ENCODE assay signal across 15 cellular contexts in the genomic region with DNA sequence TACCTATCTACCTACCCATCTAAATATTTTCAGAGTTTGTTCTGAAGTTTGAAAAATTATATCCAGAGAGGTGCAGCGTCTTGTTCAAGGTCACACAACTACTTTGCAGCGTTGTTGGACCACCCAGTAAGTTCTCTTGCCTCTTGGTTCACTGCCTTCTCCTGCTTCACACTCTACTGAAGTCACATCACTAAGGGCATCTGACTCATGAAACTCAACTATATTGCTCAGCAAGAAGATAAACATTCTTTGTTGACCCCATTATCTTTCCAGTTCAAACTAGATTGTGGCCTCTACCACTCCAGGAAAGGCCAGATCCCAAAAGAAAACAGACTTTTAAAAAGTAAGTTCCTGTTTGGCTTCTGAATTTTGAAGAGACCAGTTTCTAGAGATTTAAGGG.
A peak's percentile ranks its signal among the peaks of the same experiment; 100 is the strongest.
DNase-seq lines count a peak whose midpoint lies in the region; ATAC-seq and TF ChIP-seq lines count a peak whose summit lies in the region.
"Had no signal": no experiment of that assay in that cellular context is flagged by ENCODE, and none has a peak within 500 bp of the region (broad histone marks: within the 10 kb centered on the region; RNA-seq: fewer than 3 reads in every experiment).

No MANE protein-coding gene starts in this region.

- H3K9me3 ChIP-seq in OCI-LY3 (ENCODE audit: insufficient read depth, low read length) (no peaks in the 10 kb centered on the region), mesodermal cell (ENCODE audit: control insufficient read depth, low read length) (no peaks in the 10 kb centered on the region)

- H3K9ac ChIP-seq in OCI-LY3 (ENCODE audit: low read length), result no peak overlapping the region

- ATAC-seq in HG03520 (IDR thresholded peaks at IDR 0.05; ENCODE audit: unreplicated experiment) (no peak), HG03342 (IDR thresholded peaks at IDR 0.05; ENCODE audit: unreplicated experiment) (no peak), HG02885 (IDR thresholded peaks at IDR 0.05; ENCODE audit: poor library complexity, unreplicated experiment) (no peak)
- ATAC-seq: K562 had no signal

- H3K27ac ChIP-seq in OCI-LY3 (ENCODE audit: low read length) (no peak overlapping the region), mesodermal cell (ENCODE audit: low read depth, low read length, severe bottlenecking) (peak overlapping the region; percentile 60)
- H3K27ac ChIP-seq: SK-N-MC had no signal

- H3K36me3 ChIP-seq in OCI-LY3 (replicated peaks; ENCODE audit: low read depth, low read length), result no peaks in the 10 kb centered on the region
- no peaks in the 10 kb centered on the region for H3K36me3 ChIP-seq in mesodermal cell (ENCODE audit: control insufficient read depth, insufficient read depth, low read length)

- H3K4me1 ChIP-seq in OCI-LY3 (ENCODE audit: low read length), result peaks cover 26% of the 10 kb centered on the region
- H3K4me1 ChIP-seq in mesodermal cell (ENCODE audit: control insufficient read depth, insufficient read depth, low read length, poor library complexity, severe bottlenecking), result peaks cover 12% of the 10 kb centered on the region

- H3K4me3 ChIP-seq in AG10803 (ENCODE audit: low read length) (no peak overlapping the region), OCI-LY3 (ENCODE audit: low read length) (no peak overlapping the region), mesodermal cell (ENCODE audit: extremely low read depth, insufficient read depth, low read length, poor library complexity, severe bottlenecking) (no peak overlapping the region)
- H3K4me3 ChIP-seq: K562, SK-N-MC had no signal

- DNase-seq in AG10803 (ENCODE audit: low read depth) (peak; percentile 28), fibroblast of peridontal ligament (ENCODE audit: extremely low read depth) (peak; percentile 39), cerebellar nuclear complex (lab: John Stamatoyannopoulos, UW) (no peak)
- DNase-seq: AML-193, H9, NCI-H146, NCI-H2081 treated with DMSO at 0.1 percent for 48 hours, NCI-H524 had no signal

- H3K79me2 ChIP-seq in OCI-LY3 (ENCODE audit: low read length), result no peaks in the 10 kb centered on the region

- peak overlapping the region; percentile 27 for H3K4me2 ChIP-seq in OCI-LY3 (ENCODE audit: low read length)

- peaks cover 60% of the 10 kb centered on the region for H3K27me3 ChIP-seq in OCI-LY3 (ENCODE audit: low read depth, low read length)

- 78 to 100% methylated on average over 1 of the region's 2 CpGs for WGBS in mesodermal cell (ENCODE audit: insufficient coverage in 2 of 2), 2 experiments

- TF ChIP-seq CTCF in AG10803 (conservative IDR thresholded peaks at IDR 0.05; ENCODE audit: low read length), result no peak
- TF ChIP-seq CTCF in OCI-LY3 (IDR thresholded peaks at IDR 0.05; ENCODE audit: low read depth, low read length), result no peak

- no peak overlapping the region for H2AFZ ChIP-seq in OCI-LY3 (ENCODE audit: low read depth, low read length)

- no peaks in the 10 kb centered on the region for H4K20me1 ChIP-seq in OCI-LY3 (ENCODE audit: insufficient read depth, low read length)

Comparison
In these comparisons a context has a peak if more than half of its experiments do, and no peak if none do; other contexts are left out.
1. DNase-seq: peak in AG10803 (single experiment) and fibroblast of peridontal ligament (single experiment); none in cerebellar nuclear complex (0 of 2).